In the genomic region with DNA sequence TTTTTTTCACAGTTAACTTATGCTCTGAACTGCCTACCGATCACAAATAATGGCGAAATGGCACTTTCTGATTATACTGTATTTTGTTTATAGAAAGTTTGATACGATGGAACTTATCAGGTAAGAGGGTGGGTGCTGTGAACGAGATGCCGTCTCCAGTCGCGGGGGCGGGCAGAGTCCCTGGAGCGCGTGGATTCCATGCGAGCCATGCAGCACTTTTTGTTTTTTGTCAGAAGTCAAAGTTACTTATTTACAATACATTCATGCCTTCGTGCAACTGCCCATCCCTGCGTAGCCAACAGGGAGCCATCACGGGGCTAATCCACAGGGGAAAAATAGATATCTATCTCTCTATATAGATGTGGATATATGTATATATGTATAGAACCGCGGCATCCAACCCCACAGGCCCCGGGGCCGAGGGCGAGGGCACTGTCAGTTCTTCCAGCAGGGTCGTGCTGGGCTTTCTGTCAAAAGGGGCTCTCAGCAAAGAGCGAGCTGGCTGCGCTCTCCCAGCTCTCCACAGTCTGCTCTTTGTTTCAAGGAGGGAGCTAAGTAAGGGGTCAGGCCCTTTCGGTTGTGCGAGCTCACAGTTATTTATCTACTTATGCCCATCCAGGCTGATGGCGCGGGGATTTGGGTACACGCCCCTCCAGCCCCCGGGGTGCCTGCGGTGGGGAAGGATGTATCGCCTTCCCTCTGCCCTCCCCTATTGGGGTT, we compare ENCODE assay signal across 12 cellular contexts. TPM values are rescaled to one million over a fixed set of nuclear protein-coding genes. Genes with fewer than 3 reads are reported as not detected.
DNase-seq lines count a peak whose midpoint lies in the region; ATAC-seq and TF ChIP-seq lines count a peak whose summit lies in the region.
"Had no signal": no experiment of that assay in that cellular context is flagged by ENCODE, and none has a peak within 500 bp of the region (broad histone marks: within the 10 kb centered on the region; RNA-seq: fewer than 3 reads in every experiment).

No MANE protein-coding gene starts in this region.

- no peaks in the 10 kb centered on the region for H3F3A ChIP-seq in SK-N-SH (replicated peaks; ENCODE audit: insufficient read depth)

- no peaks in the 10 kb centered on the region for H3K36me3 ChIP-seq in SK-N-SH (replicated peaks in 1 of 2; ENCODE audit: control insufficient read depth in 1 of 2, insufficient read depth in 2 of 2, low read length in 1 of 2)

- no peak for TF ChIP-seq EP300 in SK-N-SH (IDR thresholded peaks at IDR 0.05; ENCODE audit: borderline replicate concordance in 1 of 2, low read depth in 1 of 2, low read length in 1 of 2)

- POLR2A ChIA-PET in SK-N-SH (lab: Yijun Ruan, JAX), result no interaction called here

- 0 out of 2 replicates have a peak, but pooled peaks cover 2% of the 10 kb centered on the region for H3K9me2 ChIP-seq in SK-N-SH

- WGBS in SK-N-SH (ENCODE audit: low lambda C conversion rate), result 25% methylated on average over 26 of the region's 30 CpGs

- no peak overlapping the region for H3K27ac Mint-ChIP-seq in central memory CD8-positive, alpha-beta T cell (ENCODE audit: low read depth)
- H3K27ac Mint-ChIP-seq: activated CD8-positive, alpha-beta T cell treated with anti-CD3 and anti-CD28 coated beads for 36 hours had no signal

- H3K27me3 ChIP-seq in SK-N-SH (ENCODE audit: insufficient read depth), result peaks cover 41% of the 10 kb centered on the region
- H3K27me3 ChIP-seq in layer of hippocampus (ENCODE audit: control insufficient read depth, insufficient read depth, low read length), result no peaks in the 10 kb centered on the region

- H3K4me1 ChIP-seq in SK-N-SH (ENCODE audit: control insufficient read depth in 1 of 2, insufficient read depth in 2 of 2, low read depth in 1 of 2, low read length in 1 of 2), result peaks cover 0 to 3% of the 10 kb centered on the region in 2 experiments; a peak in 1 of 4 replicates

- H3K4me3 ChIP-seq in SK-N-SH (ENCODE audit: low read depth in 2 of 2, low read length in 1 of 2), result peak overlapping the region in 1 of 2 experiments; percentile 20; a peak in 1 of 4 replicates

- H3K9ac ChIP-seq in SK-N-SH, result no peak overlapping the region

- H3K4me3 Mint-ChIP-seq in central memory CD8-positive, alpha-beta T cell, result peak overlapping the region; percentile 12
- H3K4me3 Mint-ChIP-seq: activated CD8-positive, alpha-beta T cell treated with anti-CD3 and anti-CD28 coated beads for 36 hours had no signal

- DNase-seq in SK-N-SH (no peak), superior temporal gyrus (ENCODE audit: extremely low spot score) (peak; percentile 65), NCI-H146 treated with DMSO at 0.1 percent for 48 hours (lab: John Stamatoyannopoulos, UW; ENCODE audit: unreplicated experiment) (no peak), NCI-H128 (lab: John Stamatoyannopoulos, UW; ENCODE audit: unreplicated experiment) (no peak)
- DNase-seq in central memory CD8-positive, alpha-beta T cell (ENCODE audit: low spot score in 2 of 2), result no peak
- DNase-seq: activated CD8-positive, alpha-beta T cell treated with anti-CD3 and anti-CD28 coated beads for 36 hours; cortex of kidney; GDM1 had no signal

- H3K9me3 ChIP-seq in SK-N-SH, result no peaks in the 10 kb centered on the region

- H4K20me1 ChIP-seq in SK-N-SH (ENCODE audit: insufficient read depth), result no peaks in the 10 kb centered on the region

- peak overlapping the region; percentile 41 for H3K4me2 ChIP-seq in SK-N-SH

- peaks cover 2% of the 10 kb centered on the region for H3K36me3 Mint-ChIP-seq in central memory CD8-positive, alpha-beta T cell (ENCODE audit: insufficient read depth)

- CTCF ChIA-PET in SK-N-SH (lab: Yijun Ruan, JAX), result no interaction called here

- H3K4me1 Mint-ChIP-seq in central memory CD8-positive, alpha-beta T cell, result no peaks in the 10 kb centered on the region

- H3K79me2 ChIP-seq in SK-N-SH (ENCODE audit: insufficient read depth), result no peaks in the 10 kb centered on the region

- TF ChIP-seq RAD21 in SK-N-SH (IDR thresholded peaks at IDR 0.05; ENCODE audit: low read length), result no peak

- H2AFZ ChIP-seq in SK-N-SH (ENCODE audit: low read depth), result no peak overlapping the region

- no peaks in the 10 kb centered on the region for H3K9me3 Mint-ChIP-seq in central memory CD8-positive, alpha-beta T cell

- H3K27ac ChIP-seq in SK-N-SH (ENCODE audit: low read depth in 2 of 2, low read length in 1 of 2) (no peak overlapping the region), layer of hippocampus (ENCODE audit: low read depth, low read length) (peak overlapping the region; percentile 87)

- TF ChIP-seq CTCF in SK-N-SH (IDR thresholded peaks at IDR 0.05), result no peak

- no peak; the same call in 2 of the 3 replicates for ATAC-seq in SK-N-SH treated with all-trans-retinoic acid at 6 μM for 48 hours
- ATAC-seq in central memory CD8-positive, alpha-beta T cell (replicated peaks; ENCODE audit: extremely low read depth, poor library complexity, severe bottlenecking), result no peak
- ATAC-seq in GM21825 (IDR thresholded peaks at IDR 0.05; ENCODE audit: unreplicated experiment), result no peak
- ATAC-seq: activated CD8-positive, alpha-beta T cell treated with anti-CD3 and anti-CD28 coated beads for 36 hours; Right ventricle myocardium inferior had no signal

- H3K27me3 Mint-ChIP-seq in central memory CD8-positive, alpha-beta T cell, result peaks cover 63% of the 10 kb centered on the region

TF ChIP-seq in SK-N-SH, 30 proteins besides CTCF, POLR2A, EP300 and RAD21 (continues in another document):
- TF ChIP-seq FOXM1 (IDR thresholded peaks at IDR 0.05; ENCODE audit: low read depth), result no peak
- no peak for TF ChIP-seq TCF12 (IDR thresholded peaks at IDR 0.05)
- no peak for TF ChIP-seq TAF1 (IDR thresholded peaks at IDR 0.05; ENCODE audit: borderline replicate concordance, low read depth, low read length)
- no peak for TF ChIP-seq GATA2 (CRISPR knock-in tag; IDR thresholded peaks at IDR 0.05)
- TF ChIP-seq EZH2phosphoT487 (IDR thresholded peaks at IDR 0.05; ENCODE audit: borderline replicate concordance, low read depth), result no peak
- no peak for TF ChIP-seq RCOR1 (IDR thresholded peaks at IDR 0.05; ENCODE audit: low read length)
- TF ChIP-seq, protein P1, sequence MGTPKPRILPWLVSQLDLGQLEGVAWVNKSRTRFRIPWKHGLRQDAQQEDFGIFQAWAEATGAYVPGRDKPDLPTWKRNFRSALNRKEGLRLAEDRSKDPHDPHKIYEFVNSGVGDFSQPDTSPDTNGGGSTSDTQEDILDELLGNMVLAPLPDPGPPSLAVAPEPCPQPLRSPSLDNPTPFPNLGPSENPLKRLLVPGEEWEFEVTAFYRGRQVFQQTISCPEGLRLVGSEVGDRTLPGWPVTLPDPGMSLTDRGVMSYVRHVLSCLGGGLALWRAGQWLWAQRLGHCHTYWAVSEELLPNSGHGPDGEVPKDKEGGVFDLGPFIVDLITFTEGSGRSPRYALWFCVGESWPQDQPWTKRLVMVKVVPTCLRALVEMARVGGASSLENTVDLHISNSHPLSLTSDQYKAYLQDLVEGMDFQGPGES (IDR thresholded peaks at IDR 0.05; ENCODE audit: low read depth, low read length), result no peak
- TF ChIP-seq SIN3A (IDR thresholded peaks at IDR 0.05; ENCODE audit: borderline replicate concordance, low read depth, low read length), result no peak
- TF ChIP-seq, protein P2, sequence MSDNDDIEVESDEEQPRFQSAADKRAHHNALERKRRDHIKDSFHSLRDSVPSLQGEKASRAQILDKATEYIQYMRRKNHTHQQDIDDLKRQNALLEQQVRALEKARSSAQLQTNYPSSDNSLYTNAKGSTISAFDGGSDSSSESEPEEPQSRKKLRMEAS (IDR thresholded peaks at IDR 0.05; ENCODE audit: low read depth), result no peak
- no peak for TF ChIP-seq RFX5 (IDR thresholded peaks at IDR 0.05; ENCODE audit: low read length)
- TF ChIP-seq SMC3 (IDR thresholded peaks at IDR 0.05; ENCODE audit: low read depth, low read length), result no peak
- TF ChIP-seq MXI1 (IDR thresholded peaks at IDR 0.05; ENCODE audit: low read depth, low read length), result no peak
- no peak for TF ChIP-seq POLR2AphosphoS5 (IDR thresholded peaks at IDR 0.05; ENCODE audit: low read depth, low read length)
- no peak for TF ChIP-seq MEF2A (IDR thresholded peaks at IDR 0.05; ENCODE audit: borderline replicate concordance, low read depth)

TF ChIP-seq in SK-N-SH treated with all-trans-retinoic acid at 6 μM for 48 hours, 23 proteins besides CTCF, POLR2A, EP300 and RAD21 (continues in another document):
- TF ChIP-seq, protein P3, sequence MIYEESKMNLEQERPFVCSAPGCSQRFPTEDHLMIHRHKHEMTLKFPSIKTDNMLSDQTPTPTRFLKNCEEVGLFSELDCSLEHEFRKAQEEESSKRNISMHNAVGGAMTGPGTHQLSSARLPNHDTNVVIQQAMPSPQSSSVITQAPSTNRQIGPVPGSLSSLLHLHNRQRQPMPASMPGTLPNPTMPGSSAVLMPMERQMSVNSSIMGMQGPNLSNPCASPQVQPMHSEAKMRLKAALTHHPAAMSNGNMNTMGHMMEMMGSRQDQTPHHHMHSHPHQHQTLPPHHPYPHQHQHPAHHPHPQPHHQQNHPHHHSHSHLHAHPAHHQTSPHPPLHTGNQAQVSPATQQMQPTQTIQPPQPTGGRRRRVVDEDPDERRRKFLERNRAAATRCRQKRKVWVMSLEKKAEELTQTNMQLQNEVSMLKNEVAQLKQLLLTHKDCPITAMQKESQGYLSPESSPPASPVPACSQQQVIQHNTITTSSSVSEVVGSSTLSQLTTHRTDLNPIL (CRISPR knock-in tag; IDR thresholded peaks at IDR 0.05; ENCODE audit: low read depth), result no peak
- no peak for TF ChIP-seq CSDC2 (CRISPR knock-in tag; IDR thresholded peaks at IDR 0.05)
- TF ChIP-seq OSR1 (CRISPR knock-in tag; IDR thresholded peaks at IDR 0.05), result no peak
- no peak for TF ChIP-seq PPARA (CRISPR knock-in tag; IDR thresholded peaks at IDR 0.05; ENCODE audit: borderline replicate concordance)
- TF ChIP-seq ZNF565 (CRISPR knock-in tag; conservative IDR thresholded peaks at IDR 0.05; ENCODE audit: low read depth), result no peak
- no peak for TF ChIP-seq ESRRG (CRISPR knock-in tag; IDR thresholded peaks at IDR 0.05)
- TF ChIP-seq RARB (CRISPR knock-in tag; IDR thresholded peaks at IDR 0.05), result no peak
- TF ChIP-seq ZFP3 (CRISPR knock-in tag; IDR thresholded peaks at IDR 0.05), result no peak
- TF ChIP-seq TOX (CRISPR knock-in tag; IDR thresholded peaks at IDR 0.05; ENCODE audit: borderline replicate concordance), result no peak
- no peak for TF ChIP-seq ZNF8 (CRISPR knock-in tag; IDR thresholded peaks at IDR 0.05)

RNA-seq across cellular contexts. Expression of a gene that starts 3.4 kb away (rescaled TPM):
- not detected in 2 replicates for polyA plus RNA-seq in SK-N-SH (2012; rRNA removed)
- not detected in 2 replicates for polyA plus RNA-seq in SK-N-SH (2012; cell fraction: cytosol; rRNA removed)
- polyA plus RNA-seq in SK-N-SH (2012; cell fraction: nucleus; rRNA removed), result not detected in 2 replicates
